Comparison of ENCODE assay signal across 8 cellular contexts in the genomic region with DNA sequence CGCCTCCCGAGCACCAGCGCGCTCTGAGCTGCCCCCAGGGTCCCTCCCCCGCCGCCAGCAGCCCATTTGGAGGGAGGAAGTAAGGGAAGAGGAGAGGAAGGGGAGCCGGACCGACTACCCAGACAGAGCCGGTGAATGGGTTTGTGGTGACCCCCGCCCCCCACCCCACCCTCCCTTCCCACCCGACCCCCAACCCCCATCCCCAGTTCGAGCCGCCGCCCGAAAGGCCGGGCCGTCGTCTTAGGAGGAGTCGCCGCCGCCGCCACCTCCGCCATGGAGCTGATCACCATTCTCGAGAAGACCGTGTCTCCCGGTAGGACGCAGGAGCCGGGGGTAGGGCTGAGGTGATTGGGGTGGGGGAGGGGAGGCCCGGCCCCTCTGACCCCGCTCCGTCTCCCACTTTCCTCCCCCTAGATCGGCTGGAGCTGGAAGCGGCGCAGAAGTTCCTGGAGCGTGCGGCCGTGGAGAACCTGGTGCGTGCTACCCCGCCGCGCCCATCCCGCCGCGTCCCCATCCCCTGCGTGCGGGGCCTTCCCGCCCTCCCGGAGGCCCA. TPM values are rescaled to one million over a fixed set of nuclear protein-coding genes. Genes with fewer than 3 reads are reported as not detected.
A peak's percentile ranks its signal among the peaks of the same experiment; 100 is the strongest.
DNase-seq lines count a peak whose midpoint lies in the region; ATAC-seq and TF ChIP-seq lines count a peak whose summit lies in the region.

No MANE protein-coding gene starts in this region.

- intact Hi-C loops in A673 (cut with micrococcal nuclease; ENCODE audit: unreplicated experiment) = no loop called here

- peak overlapping the region; percentile 47 to 57 for H3K9ac ChIP-seq in mucosa of rectum (ENCODE audit: low read depth in 1 of 2, low read length in 2 of 2)

- H3K4me1 ChIP-seq in A673 (ENCODE audit: insufficient read depth, low read length, poor library complexity, severe bottlenecking) (peaks cover 22% of the 10 kb centered on the region), Peyer's patch (peaks cover 0 to 23% (median 4%) of the 10 kb centered on the region in 4 donors), mucosa of rectum (ENCODE audit: control insufficient read depth in 2 of 2, insufficient read depth in 2 of 2, low read length in 2 of 2) (peaks cover 0 to 10% of the 10 kb centered on the region in 2 donors)

- peak overlapping the region; percentile 83 for H3K27ac Mint-ChIP-seq in chondrocyte (ENCODE audit: unreplicated experiment)

- CTCF ChIA-PET in A673 (lab: Charles Lee) = no interaction called here

- no TSS peak for BruUV-seq in A673 (replicated peaks; lab: Mats Ljungman, UMichigan)

- H3K9me3 ChIP-seq in A673 (ENCODE audit: low read depth, low read length, poor library complexity, severe bottlenecking) (no peaks in the 10 kb centered on the region), Peyer's patch (no peaks in the 10 kb centered on the region), mucosa of rectum (ENCODE audit: control insufficient read depth in 2 of 2, low read length in 2 of 2) (no peaks in the 10 kb centered on the region)

- H3K27me3 ChIP-seq in A673 (replicated peaks; ENCODE audit: insufficient read depth, low read depth, low read length, poor library complexity) (no peaks in the 10 kb centered on the region), Peyer's patch (no peaks in the 10 kb centered on the region), mucosa of rectum (ENCODE audit: control insufficient read depth in 2 of 2, insufficient read depth in 2 of 2, low read length in 2 of 2) (no peaks in the 10 kb centered on the region)

- ATAC-seq in GM19467 (IDR thresholded peaks at IDR 0.05; ENCODE audit: unreplicated experiment) = peak; percentile 0
- ATAC-seq in GM18861 (IDR thresholded peaks at IDR 0.05; ENCODE audit: unreplicated experiment) = no peak
- ATAC-seq in GM18870 (IDR thresholded peaks at IDR 0.05; ENCODE audit: unreplicated experiment) = no peak

- H3K4me3 ChIP-seq in A673 (ENCODE audit: low read depth, low read length, poor library complexity, severe bottlenecking) (peak overlapping the region; percentile 69), Peyer's patch (peak overlapping the region; percentile 73 to 99 (median 88)), mucosa of rectum (ENCODE audit: low read length in 2 of 2) (peak overlapping the region; percentile 73 to 87)

- no peak for TF ChIP-seq CTCF in A673 (conservative IDR thresholded peaks at IDR 0.05; ENCODE audit: low read depth, low read length)
- no peak for TF ChIP-seq CTCF in Peyer's patch (IDR thresholded peaks at IDR 0.05)
- TF ChIP-seq CTCF in chondrocyte (IDR thresholded peaks at IDR 0.05) = no peak

- H3K36me3 ChIP-seq in A673 (ENCODE audit: insufficient read depth, low read length, poor library complexity, severe bottlenecking) (peaks cover 42% of the 10 kb centered on the region), Peyer's patch (peaks cover 0 to 30% (median 0%) of the 10 kb centered on the region in 3 donors), mucosa of rectum (ENCODE audit: control insufficient read depth in 2 of 2, insufficient read depth in 2 of 2, low read length in 2 of 2) (peaks cover 21 to 22% of the 10 kb centered on the region in 2 donors)

- DNase-seq in A673 (ENCODE audit: low spot score) = no peak
- DNase-seq in Peyer's patch = peak in 2 of 3 donors; percentile 40 to 74
- no peak for DNase-seq in chondrocyte (ENCODE audit: low spot score)
- no peak for DNase-seq in dedifferentiated amniotic fluid mesenchymal stem cell (ENCODE audit: extremely low spot score)

- POLR2A ChIA-PET in A673 (lab: Charles Lee; ENCODE audit: low non-redundant PET) = interaction anchor here (0.6 kb wide), 1 partner anchor 9 kb away, joined by 4 read pairs; no protein-coding TSS in a partner anchor

- peak overlapping the region; percentile 80 for H3K27ac ChIP-seq in A673 (ENCODE audit: low read depth, low read length, poor library complexity, severe bottlenecking)
- H3K27ac ChIP-seq in Peyer's patch = peak overlapping the region; percentile 96 to 98 (median 97)
- peak overlapping the region; percentile 89 to 91 for H3K27ac ChIP-seq in mucosa of rectum (ENCODE audit: low read depth in 2 of 2, low read length in 2 of 2)

- peaks cover 51% of the 10 kb centered on the region for H3K4me1 Mint-ChIP-seq in chondrocyte (ENCODE audit: low read depth)

- H3K36me3 Mint-ChIP-seq in chondrocyte (ENCODE audit: low read depth) = peaks cover 18% of the 10 kb centered on the region

- H3K9me3 Mint-ChIP-seq in chondrocyte (ENCODE audit: low read depth) = no peaks in the 10 kb centered on the region

- H3K4me3 Mint-ChIP-seq in chondrocyte (ENCODE audit: unreplicated experiment) = peak overlapping the region; percentile 85

- TF ChIP-seq POLR2A in Peyer's patch (IDR thresholded peaks at IDR 0.05) = peak in 1 of 2 donors; percentile 51

- H3K27me3 Mint-ChIP-seq in chondrocyte (ENCODE audit: low read depth) = no peaks in the 10 kb centered on the region

RNA-seq across cellular contexts. Expression of gene KPNB1, which starts 0.3 kb away (rescaled TPM):
- total RNA-seq in A673 (2021) (429 and 452 TPM in 2 replicates), Peyer's patch (100 to 1,000 TPM in 3 of 4 donors, 10 to 100 TPM in 1; 72.3 to 276 (median 135) TPM), chondrocyte (292 to 306 TPM (median 298 TPM) in 3 replicates)

RNA-seq across cellular contexts. Expression of gene TBKBP1, which starts 43.9 kb away (rescaled TPM):
- 21.1 and 25.3 TPM in 2 replicates for total RNA-seq in A673 (2021)
- 10 to 100 TPM in 1 of 4 donors, 1 to 10 TPM in 3; 3.0 to 23.1 (median 5.2) TPM for total RNA-seq in Peyer's patch
- 11.3 to 13.6 TPM (median 12.6 TPM) in 3 replicates for total RNA-seq in chondrocyte

Comparison
In these comparisons a context has a peak if more than half of its experiments do, and no peak if none do; other contexts are left out.
1. DNase-seq: peak in Peyer's patch (2 of 3); none in A673 (single experiment), chondrocyte (single experiment) and dedifferentiated amniotic fluid mesenchymal stem cell (single experiment).
2. Peak in every context shown above with its lines, with median percentiles within 50 percentile points of each other: H3K27ac ChIP-seq and H3K4me3 ChIP-seq.